21 cellular contexts compared by ENCODE assay signal in genomic region chr2:170421175-170421687, GRCh38.
DNase-seq lines count a peak whose midpoint lies in the region; ATAC-seq and TF ChIP-seq lines count a peak whose summit lies in the region.
"Had no signal": no experiment of that assay in that cellular context is flagged by ENCODE, and none has a peak within 500 bp of the region (broad histone marks: within the 10 kb centered on the region; RNA-seq: fewer than 3 reads in every experiment).

No MANE protein-coding gene starts in this region.

- H3K4me1 ChIP-seq in OCI-LY3 (ENCODE audit: low read length): peaks cover 15% of the 10 kb centered on the region
- no peaks in the 10 kb centered on the region for H3K4me1 ChIP-seq in prostate gland (replicated peaks)
- H3K4me1 ChIP-seq in osteoblast (ENCODE audit: insufficient read depth, low read length): no peaks in the 10 kb centered on the region
- H3K4me1 ChIP-seq: SJSA1 had no signal

- H3K9ac ChIP-seq in OCI-LY3 (ENCODE audit: low read length): no peak overlapping the region
- H3K9ac ChIP-seq: GM23248, KMS-11 had no signal

- H2AFZ ChIP-seq in OCI-LY3 (ENCODE audit: low read depth, low read length) (no peak overlapping the region), osteoblast (ENCODE audit: low read length) (no peak overlapping the region)
- H2AFZ ChIP-seq: GM23248 had no signal

- H3K4me2 ChIP-seq in OCI-LY3 (ENCODE audit: low read length): peak overlapping the region; percentile 33
- H3K4me2 ChIP-seq in osteoblast (ENCODE audit: insufficient read depth, low read length): no peak overlapping the region

- no peaks in the 10 kb centered on the region for H3K4me1 Mint-ChIP-seq in HFFc6 (ENCODE audit: low read depth)
- H3K4me1 Mint-ChIP-seq: B cell had no signal

- H3K79me2 ChIP-seq in OCI-LY3 (ENCODE audit: low read length) (no peaks in the 10 kb centered on the region), osteoblast (ENCODE audit: insufficient read depth, low read length) (no peaks in the 10 kb centered on the region)

- no peaks in the 10 kb centered on the region for H3K36me3 Mint-ChIP-seq in HFFc6 (ENCODE audit: low read depth)

- peaks cover 6% of the 10 kb centered on the region for H3K9me3 Mint-ChIP-seq in HFFc6

- TF ChIP-seq POLR2A in prostate gland (IDR thresholded peaks at IDR 0.05): no peak

- intact Hi-C loops in prostate gland (cut with DNase I): no loop called here

- H3K36me3 ChIP-seq in OCI-LY3 (replicated peaks; ENCODE audit: low read depth, low read length) (no peaks in the 10 kb centered on the region), prostate gland (no peaks in the 10 kb centered on the region), osteoblast (ENCODE audit: insufficient read depth, low read length) (no peaks in the 10 kb centered on the region)
- H3K36me3 ChIP-seq: SJSA1 had no signal

- TF ChIP-seq CTCF in OCI-LY3 (IDR thresholded peaks at IDR 0.05; ENCODE audit: low read depth, low read length) (no peak), prostate gland (IDR thresholded peaks at IDR 0.05) (no peak), osteoblast (IDR thresholded peaks at IDR 0.05; ENCODE audit: extremely low read depth, low read depth, low read length) (no peak), HFFc6 (IDR thresholded peaks at IDR 0.05) (no peak)

- H3K27me3 Mint-ChIP-seq in HFFc6 (ENCODE audit: insufficient read depth): no peaks in the 10 kb centered on the region

- H3K9me3 ChIP-seq in OCI-LY3 (ENCODE audit: insufficient read depth, low read length) (no peaks in the 10 kb centered on the region), prostate gland (no peaks in the 10 kb centered on the region), osteoblast (ENCODE audit: low read depth, low read length) (no peaks in the 10 kb centered on the region)
- H3K9me3 ChIP-seq: SJSA1 had no signal

- no peak overlapping the region for H3K27ac Mint-ChIP-seq in HFFc6
- H3K27ac Mint-ChIP-seq: B cell had no signal

- H4K20me1 ChIP-seq in OCI-LY3 (ENCODE audit: insufficient read depth, low read length): no peaks in the 10 kb centered on the region
- H4K20me1 ChIP-seq in osteoblast (ENCODE audit: insufficient read depth, low read length): no peaks in the 10 kb centered on the region

- no peak overlapping the region for H3K4me3 Mint-ChIP-seq in HFFc6
- H3K4me3 Mint-ChIP-seq: B cell had no signal

- WGBS in prostate gland: 38% methylated on average over 8 of the region's 8 CpGs

- H3K27ac ChIP-seq in OCI-LY3 (ENCODE audit: low read length): no peak overlapping the region
- H3K27ac ChIP-seq in prostate gland: no peak overlapping the region
- no peak overlapping the region for H3K27ac ChIP-seq in osteoblast (ENCODE audit: low read depth, low read length)
- H3K27ac ChIP-seq: GM23248, KMS-11, SJSA1 had no signal

- ATAC-seq in HG03095 (IDR thresholded peaks at IDR 0.05; ENCODE audit: unreplicated experiment): no peak
- ATAC-seq: Panc1 had no signal

- H3K4me3 ChIP-seq in OCI-LY3 (ENCODE audit: low read length) (no peak overlapping the region), prostate gland (no peak overlapping the region), osteoblast (ENCODE audit: insufficient read depth, low read length) (no peak overlapping the region)
- H3K4me3 ChIP-seq: GM23248, SJSA1 had no signal

- DNase-seq in UCSD-AML1 (lab: John Stamatoyannopoulos, UW; ENCODE audit: unreplicated experiment): peak; percentile 12
- DNase-seq in fibroblast of peridontal ligament (ENCODE audit: extremely low read depth): peak; percentile 4
- DNase-seq in prostate gland (ENCODE audit: low spot score): peak; percentile 7
- DNase-seq in osteoblast (ENCODE audit: insufficient read length, low spot score, missing footprints): no peak
- DNase-seq in HFFc6: no peak
- DNase-seq: DMS 273 treated with DMSO at 0.1 percent for 48 hours, DND-41, GM23248, HCEC 1CT, NCI-H1048, NCI-H1436, NCI-H2029, NCI-H345, NCI-H524 treated with DMSO at 0.1 percent for 48 hours, SW 1271 had no signal

- H3K27me3 ChIP-seq in OCI-LY3 (ENCODE audit: low read depth, low read length): peaks cover 25% of the 10 kb centered on the region
- no peaks in the 10 kb centered on the region for H3K27me3 ChIP-seq in prostate gland (replicated peaks; ENCODE audit: insufficient read depth)
- H3K27me3 ChIP-seq in osteoblast (ENCODE audit: insufficient read depth, low read length): no peaks in the 10 kb centered on the region
- H3K27me3 ChIP-seq: SJSA1 had no signal

Comparison
In these comparisons a context has a peak if more than half of its experiments do, and no peak if none do; other contexts are left out.
1. DNase-seq: peak in UCSD-AML1 (single experiment), fibroblast of peridontal ligament (single experiment) and prostate gland (single experiment); none in osteoblast (single experiment) and HFFc6 (single experiment).